In genomic region chr12:11846504-11846903, GRCh38 we compare ENCODE assay signal across 27 cellular contexts.
"Had no signal": no experiment of that assay in that cellular context is flagged by ENCODE, and none has a peak within 500 bp of the region (broad histone marks: within the 10 kb centered on the region; RNA-seq: fewer than 3 reads in every experiment).

No MANE protein-coding gene starts in this region.

- H3K27me3 Mint-ChIP-seq: naive thymus-derived CD8-positive, alpha-beta T cell had no signal

- DNase-seq: hypothalamus; immature natural killer cell; kidney; left colon; left lung; lower lobe of right lung; mammary epithelial cell; mesenchymal stem cell; naive thymus-derived CD8-positive, alpha-beta T cell; nucleus accumbens; pancreas; posterior cingulate gyrus; retina; right cardiac atrium; stimulated activated CD4-positive, alpha-beta T cell treated with anti-CD3 and anti-CD28 coated beads, Interleukin-12 subunit alpha, Interleukin-12 subunit beta, amount 100 ng/mL, for 4 hours; stimulated activated CD4-positive, alpha-beta T cell treated with anti-CD3 and anti-CD28 coated beads, Interleukin-15, amount 100 ng/mL, for 24 hours; stimulated activated CD4-positive, alpha-beta T cell treated with anti-CD3 and anti-CD28 coated beads, Interleukin-2, amount 100 ng/mL, for 24 hours; stimulated activated CD4-positive, alpha-beta T cell treated with anti-CD3 and anti-CD28 coated beads, Interleukin-4, amount 100 ng/mL, for 1 hour; stimulated activated naive CD8-positive, alpha-beta T cell treated with anti-CD3 and anti-CD28 coated beads, Interleukin-15, Interleukin-2, amounts not matched to agents 100 U/mL and 50 U/mL, for 24 hours; stomach; testis; thyroid gland; transverse colon; upper lobe of left lung had no signal

- ATAC-seq: left colon; left lung; lower lobe of right lung; naive thymus-derived CD8-positive, alpha-beta T cell; right cardiac atrium; sciatic nerve; stimulated activated naive CD8-positive, alpha-beta T cell treated with anti-CD3 and anti-CD28 coated beads, Interleukin-15, Interleukin-2, amounts not matched to agents 100 U/mL and 50 U/mL, for 24 hours had no signal

- H3K27ac Mint-ChIP-seq: immature natural killer cell, nephron had no signal

- H3K4me1 Mint-ChIP-seq: nephron had no signal

- H3K4me3 Mint-ChIP-seq: immature natural killer cell; naive thymus-derived CD8-positive, alpha-beta T cell; nephron; neural crest cell had no signal

- H3K9me3 Mint-ChIP-seq: immature natural killer cell; naive thymus-derived CD8-positive, alpha-beta T cell; nephron had no signal
